In genomic region chr17:80726558-80727408, GRCh38 we compare ENCODE assay signal across 22 cellular contexts.
DNase-seq lines count a peak whose midpoint lies in the region; ATAC-seq, FAIRE-seq and TF ChIP-seq lines count a peak whose summit lies in the region.
"Had no signal": no experiment of that assay in that cellular context is flagged by ENCODE, and none has a peak within 500 bp of the region (broad histone marks: within the 10 kb centered on the region; RNA-seq: fewer than 3 reads in every experiment).

No MANE protein-coding gene starts in this region.

- peak; percentile 26 for DNase-seq in activated CD8-positive, alpha-beta memory T cell treated with anti-CD3 and anti-CD28 coated beads, Interleukin-2, amount 50 U/mL, for 48 hours
- DNase-seq in activated CD8-positive, alpha-beta memory T cell treated with anti-CD3 and anti-CD28 coated beads, Interleukin-2, amount 10 ng/mL, durations not matched to agents 7 days and 5 days: no peak
- DNase-seq in RWPE2 (ENCODE audit: low spot score) (no peak), kidney (no peak), gastrocnemius medialis (no peak), cortex of kidney (lab: John Stamatoyannopoulos, UW) (no peak)
- no peak for DNase-seq in activated naive CD4-positive, alpha-beta T cell treated with anti-CD3 and anti-CD28 coated beads for 36 hours
- DNase-seq: activated CD4-positive, alpha-beta T cell treated with anti-CD3 and anti-CD28 coated beads for 1 hour; activated naive CD8-positive, alpha-beta T cell treated with anti-CD3 and anti-CD28 coated beads, Interleukin-2, amount 10 ng/mL, durations not matched to agents 7 days and 5 days; effector CD8-positive, alpha-beta T cell; Kasumi-1; NCI-H1930; NCI-H2227 treated with DMSO at 0.1 percent for 48 hours; stimulated activated CD8-positive, alpha-beta memory T cell treated with anti-CD3 and anti-CD28 coated beads, Interleukin-4, amount 100 ng/mL, for 48 hours; upper lobe of left lung had no signal

- H3K27ac ChIP-seq in RWPE2 (ENCODE audit: poor library complexity, severe bottlenecking) (peak overlapping the region; percentile 92), kidney (ENCODE audit: low read depth in 2 of 2, low read length in 2 of 2) (peak overlapping the region; percentile 57 to 63), gastrocnemius medialis (peak overlapping the region in 3 of 4 donors; percentile 25 to 70 (median 38))
- H3K27ac ChIP-seq: esophagus muscularis mucosa, parathyroid adenoma, upper lobe of left lung had no signal

- no peak for ATAC-seq in activated CD8-positive, alpha-beta memory T cell treated with anti-CD3 and anti-CD28 coated beads, Interleukin-2, amount 10 ng/mL, durations not matched to agents 7 days and 5 days
- ATAC-seq in RWPE2 (ENCODE audit: low read depth) (no peak), gastrocnemius medialis (peak in 1 of 2 donors; percentile 53), GM21529 (IDR thresholded peaks at IDR 0.05; ENCODE audit: unreplicated experiment) (no peak)
- ATAC-seq: HCT116, Right ventricle myocardium inferior had no signal

- H3K27me3 ChIP-seq in RWPE2 (ENCODE audit: insufficient read depth, poor library complexity, severe bottlenecking): no peaks in the 10 kb centered on the region
- H3K27me3 ChIP-seq in gastrocnemius medialis: no peaks in the 10 kb centered on the region
- H3K27me3 ChIP-seq: BE2C, esophagus muscularis mucosa, upper lobe of left lung had no signal

- no peak overlapping the region for H3K27ac Mint-ChIP-seq in activated CD8-positive, alpha-beta memory T cell treated with anti-CD3 and anti-CD28 coated beads, Interleukin-2, amount 10 ng/mL, durations not matched to agents 7 days and 5 days
- H3K27ac Mint-ChIP-seq in activated naive CD4-positive, alpha-beta T cell treated with anti-CD3 and anti-CD28 coated beads for 36 hours: no peak overlapping the region

- H3K36me3 Mint-ChIP-seq in activated CD8-positive, alpha-beta memory T cell treated with anti-CD3 and anti-CD28 coated beads, Interleukin-2, amount 10 ng/mL, durations not matched to agents 7 days and 5 days: peaks cover 28% of the 10 kb centered on the region
- H3K36me3 Mint-ChIP-seq in activated naive CD4-positive, alpha-beta T cell treated with anti-CD3 and anti-CD28 coated beads for 36 hours (ENCODE audit: low read depth): peaks cover 6% of the 10 kb centered on the region

- peaks cover 39% of the 10 kb centered on the region for H3K4me1 ChIP-seq in RWPE2 (ENCODE audit: insufficient read depth, poor library complexity, severe bottlenecking)
- H3K4me1 ChIP-seq in kidney (ENCODE audit: control insufficient read depth in 1 of 2, insufficient read depth in 1 of 2, low read depth in 1 of 2, low read length in 2 of 2): peaks cover 0 to 4% of the 10 kb centered on the region in 2 donors
- H3K4me1 ChIP-seq in gastrocnemius medialis: peaks cover 43 to 65% of the 10 kb centered on the region in 2 donors
- H3K4me1 ChIP-seq: parathyroid adenoma had no signal

- no peak for FAIRE-seq in kidney (lab: Jason Lieb, UNC)
- FAIRE-seq: A204.1 had no signal

- H3K27me3 Mint-ChIP-seq in activated CD8-positive, alpha-beta memory T cell treated with anti-CD3 and anti-CD28 coated beads, Interleukin-2, amount 10 ng/mL, durations not matched to agents 7 days and 5 days: no peaks in the 10 kb centered on the region
- H3K27me3 Mint-ChIP-seq in activated naive CD4-positive, alpha-beta T cell treated with anti-CD3 and anti-CD28 coated beads for 36 hours (ENCODE audit: low read depth): no peaks in the 10 kb centered on the region
- H3K27me3 Mint-ChIP-seq: activated naive CD8-positive, alpha-beta T cell treated with anti-CD3 and anti-CD28 coated beads, Interleukin-2, amount 10 ng/mL, durations not matched to agents 7 days and 5 days had no signal

- intact Hi-C loops in kidney (cut with DNase I) (no loop called here), gastrocnemius medialis (cut with DNase I; ENCODE audit: low total_unique reads) (no loop called here)
- intact Hi-C loops in activated naive CD4-positive, alpha-beta T cell treated with anti-CD3 and anti-CD28 coated beads for 36 hours (cut with micrococcal nuclease): no loop called here

- H3K9ac ChIP-seq in kidney (ENCODE audit: low read length in 2 of 2): no peak overlapping the region
- H3K9ac ChIP-seq: parathyroid adenoma had no signal

- CTCF ChIA-PET in activated CD8-positive, alpha-beta memory T cell treated with anti-CD3 and anti-CD28 coated beads, Interleukin-2, amount 10 ng/mL, durations not matched to agents 7 days and 5 days (lab: Charles Lee): no interaction called here
- CTCF ChIA-PET in activated naive CD4-positive, alpha-beta T cell treated with anti-CD3 and anti-CD28 coated beads for 36 hours (lab: Charles Lee): no interaction called here

- TF ChIP-seq CTCF in RWPE2 (IDR thresholded peaks at IDR 0.05; ENCODE audit: poor library complexity, severe bottlenecking) (no peak), kidney (IDR thresholded peaks at IDR 0.05; ENCODE audit: borderline replicate concordance, extremely low read depth, insufficient read depth) (no peak), gastrocnemius medialis (IDR thresholded peaks at IDR 0.05 in 4 of 5, conservative IDR thresholded peaks at IDR 0.05 in 1 of 5) (no peak)

- in situ Hi-C loops in gastrocnemius medialis (cut with MboI; ENCODE audit: low sequenced_read_pairs in 4 of 4): no loop called here

- peaks cover 56% of the 10 kb centered on the region for H3K4me1 Mint-ChIP-seq in activated CD8-positive, alpha-beta memory T cell treated with anti-CD3 and anti-CD28 coated beads, Interleukin-2, amount 10 ng/mL, durations not matched to agents 7 days and 5 days
- peaks cover 23% of the 10 kb centered on the region for H3K4me1 Mint-ChIP-seq in activated naive CD4-positive, alpha-beta T cell treated with anti-CD3 and anti-CD28 coated beads for 36 hours (ENCODE audit: low read depth)

- TF ChIP-seq POLR2A in gastrocnemius medialis (IDR thresholded peaks at IDR 0.05): no peak

- H3K4me3 Mint-ChIP-seq in activated CD8-positive, alpha-beta memory T cell treated with anti-CD3 and anti-CD28 coated beads, Interleukin-2, amount 10 ng/mL, durations not matched to agents 7 days and 5 days: no peak overlapping the region
- no peak overlapping the region for H3K4me3 Mint-ChIP-seq in activated naive CD4-positive, alpha-beta T cell treated with anti-CD3 and anti-CD28 coated beads for 36 hours
- H3K4me3 Mint-ChIP-seq: activated naive CD8-positive, alpha-beta T cell treated with anti-CD3 and anti-CD28 coated beads, Interleukin-2, amount 10 ng/mL, durations not matched to agents 7 days and 5 days had no signal

- H3K9me3 ChIP-seq in RWPE2 (ENCODE audit: severe bottlenecking) (no peaks in the 10 kb centered on the region), kidney (ENCODE audit: control insufficient read depth in 1 of 2, low read length in 2 of 2) (no peaks in the 10 kb centered on the region), gastrocnemius medialis (no peaks in the 10 kb centered on the region)
- H3K9me3 ChIP-seq: BE2C, esophagus muscularis mucosa, upper lobe of left lung had no signal

- no peaks in the 10 kb centered on the region for H3K9me3 Mint-ChIP-seq in activated CD8-positive, alpha-beta memory T cell treated with anti-CD3 and anti-CD28 coated beads, Interleukin-2, amount 10 ng/mL, durations not matched to agents 7 days and 5 days (ENCODE audit: low read depth)
- H3K9me3 Mint-ChIP-seq in activated naive CD4-positive, alpha-beta T cell treated with anti-CD3 and anti-CD28 coated beads for 36 hours: no peaks in the 10 kb centered on the region
- H3K9me3 Mint-ChIP-seq: activated naive CD8-positive, alpha-beta T cell treated with anti-CD3 and anti-CD28 coated beads, Interleukin-2, amount 10 ng/mL, durations not matched to agents 7 days and 5 days had no signal

- peaks cover 8% of the 10 kb centered on the region for H3K36me3 ChIP-seq in RWPE2 (ENCODE audit: low read depth)
- no peaks in the 10 kb centered on the region for H3K36me3 ChIP-seq in kidney (ENCODE audit: control insufficient read depth in 1 of 2, insufficient read depth in 2 of 2, low read length in 2 of 2)
- no peaks in the 10 kb centered on the region for H3K36me3 ChIP-seq in gastrocnemius medialis
- H3K36me3 ChIP-seq: BE2C, upper lobe of left lung had no signal

- H3K4me3 ChIP-seq in RWPE2 (ENCODE audit: severe bottlenecking) (no peak overlapping the region), kidney (ENCODE audit: low read length in 2 of 2) (no peak overlapping the region), gastrocnemius medialis (no peak overlapping the region)
- H3K4me3 ChIP-seq: esophagus muscularis mucosa, upper lobe of left lung had no signal

Comparison
In these comparisons a context has a peak if more than half of its experiments do, and no peak if none do; other contexts are left out.
1. H3K27ac ChIP-seq: peak in every context shown above with its lines; median percentile 92 in RWPE2; 60 in kidney; 38 in gastrocnemius medialis.